In genomic region chr5:163976691-163977090, GRCh38 we compare ENCODE assay signal across 28 cellular contexts.
"Had no signal": no experiment of that assay in that cellular context is flagged by ENCODE, and none has a peak within 500 bp of the region (broad histone marks: within the 10 kb centered on the region; RNA-seq: fewer than 3 reads in every experiment).

No MANE protein-coding gene starts in this region.

- H3K36me3 ChIP-seq: adrenal gland, ascending aorta, gastrocnemius medialis, sigmoid colon, stomach, suprapubic skin, transverse colon had no signal

- H3K27me3 Mint-ChIP-seq: activated naive CD8-positive, alpha-beta T cell; memory B cell; stimulated activated memory B cell treated with anti-CD40 and anti-IgM and Interleukin-4, amounts not matched to agents 10 μg/mL and 1 μg/mL and 100 μg/mL, for 72 hours had no signal

- H3K27ac ChIP-seq: adrenal gland, ascending aorta, gastrocnemius medialis, sigmoid colon, stomach, suprapubic skin, transverse colon had no signal

- DNase-seq: activated CD4-positive, alpha-beta T cell treated with anti-CD3 and anti-CD28 coated beads for 4 hours; activated CD4-positive, alpha-beta T cell treated with anti-CD3 and anti-CD28 coated beads, Interleukin-2, amount 50 U/mL, for 48 hours; activated CD4-positive, CD25-positive, alpha-beta regulatory T cell; activated CD8-positive, alpha-beta memory T cell treated with anti-CD3 and anti-CD28 coated beads, Interleukin-2, amount 50 U/mL, for 48 hours; activated naive CD4-positive, alpha-beta T cell; activated T-cell treated with anti-CD3 and anti-CD28 coated beads, Interleukin-2, amount 50 U/mL, for 4 hours; adrenal gland; cerebellar nuclear complex; cortex of kidney; gastrocnemius medialis; head of caudate nucleus; islet precursor cell; left colon; nucleus accumbens; retina; sigmoid colon; stimulated activated CD4-positive, alpha-beta T cell treated with anti-CD3 and anti-CD28 coated beads, Interleukin-15, amount 100 ng/mL, for 24 hours; stomach; transverse colon had no signal

- H3K4me2 ChIP-seq: smooth muscle cell had no signal

- H3K36me3 Mint-ChIP-seq: activated naive CD8-positive, alpha-beta T cell; memory B cell; stimulated activated memory B cell treated with anti-CD40 and anti-IgM and Interleukin-4, amounts not matched to agents 10 μg/mL and 1 μg/mL and 100 μg/mL, for 72 hours had no signal

- H3K27ac Mint-ChIP-seq: activated naive CD8-positive, alpha-beta T cell; activated T-helper 2 cell treated with anti-CD3 and anti-CD28 coated beads, Interferon-gamma antibody, Interleukin-2, Interleukin-4, amounts not matched to agents 10 μg/mL and 5 μg/mL and 100 μg/mL, durations not matched to agents 14 hours and 24 hours and 36 hours; memory B cell; nephron; stimulated activated memory B cell treated with anti-CD40 and anti-IgM and Interleukin-4, amounts not matched to agents 10 μg/mL and 1 μg/mL and 100 μg/mL, for 72 hours; T-helper 1 cell treated with Interleukin-12 subunit alpha and Interleukin-12 subunit beta and Interleukin-4 antibody, amounts not matched to agents 30 μg/mL and 1 μg/mL, for 36 hours had no signal

- H3K4me3 Mint-ChIP-seq: activated naive CD8-positive, alpha-beta T cell; activated T-cell treated with anti-CD3 and anti-CD28 coated beads, Interleukin-2, amount 50 U/mL, for 4 hours; memory B cell; nephron; stimulated activated memory B cell treated with anti-CD40 and anti-IgM and Interleukin-4, amounts not matched to agents 10 μg/mL and 1 μg/mL and 100 μg/mL, for 72 hours; T-helper 1 cell treated with Interleukin-12 subunit alpha and Interleukin-12 subunit beta and Interleukin-4 antibody, amounts not matched to agents 30 μg/mL and 1 μg/mL, for 36 hours had no signal

- H3K4me1 ChIP-seq: adrenal gland, ascending aorta, gastrocnemius medialis, sigmoid colon, stomach, suprapubic skin, transverse colon had no signal

- H3K27me3 ChIP-seq: adrenal gland, ascending aorta, gastrocnemius medialis, sigmoid colon, stomach, suprapubic skin, transverse colon had no signal

- H3K4me3 ChIP-seq: adrenal gland, ascending aorta, gastrocnemius medialis, sigmoid colon, smooth muscle cell, stomach, suprapubic skin, transverse colon had no signal

- H3K4me1 Mint-ChIP-seq: nephron had no signal

- H3K9me3 ChIP-seq: adrenal gland, ascending aorta, gastrocnemius medialis, sigmoid colon, suprapubic skin, transverse colon had no signal

- ATAC-seq: activated T-cell treated with anti-CD3 and anti-CD28 coated beads, Interleukin-2, amount 50 U/mL, for 4 hours; gastrocnemius medialis; left colon; stimulated activated memory B cell treated with anti-CD40 and anti-IgM and Interleukin-4, amounts not matched to agents 10 μg/mL and 1 μg/mL and 100 μg/mL, for 72 hours had no signal

- H3K9me3 Mint-ChIP-seq: stimulated activated memory B cell treated with anti-CD40 and anti-IgM and Interleukin-4, amounts not matched to agents 10 μg/mL and 1 μg/mL and 100 μg/mL, for 72 hours had no signal
